ENCODE assay signal across 1 cellular context in the genomic region with DNA sequence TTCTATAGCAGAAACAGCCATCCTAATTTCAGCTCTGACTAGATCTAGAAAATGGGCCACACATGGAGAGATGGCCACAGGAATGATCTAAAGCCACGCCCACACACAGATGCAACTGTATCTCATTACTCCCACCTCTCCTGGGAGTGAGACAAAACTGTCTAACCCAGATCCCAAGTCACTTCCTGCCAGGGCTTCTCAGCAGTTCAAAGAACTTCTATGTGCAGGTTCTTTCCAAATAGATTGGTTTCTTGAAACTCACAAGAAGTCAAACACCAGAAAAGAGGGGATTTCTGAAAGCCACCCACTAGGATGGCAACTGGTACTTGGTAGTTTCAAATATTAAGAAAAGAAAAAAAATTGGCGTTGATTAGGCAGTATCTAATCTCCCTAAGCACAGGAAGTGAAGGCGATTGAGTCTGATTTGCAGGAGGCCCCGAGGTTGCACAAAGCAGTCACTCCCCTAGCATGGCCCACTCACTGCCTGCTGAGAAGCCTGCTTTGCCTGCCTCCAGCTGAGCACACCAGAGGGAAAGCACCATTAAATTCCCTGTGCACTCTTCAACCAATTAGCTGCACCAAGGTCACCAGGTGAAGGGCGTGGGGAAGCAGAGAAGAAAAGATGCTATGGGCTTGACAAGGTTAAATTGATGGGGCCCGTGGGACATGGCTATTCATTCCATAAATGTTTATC.
TF ChIP-seq lines count a peak whose summit lies in the region.

No MANE protein-coding gene starts in this region.

TF ChIP-seq in K562, 482 proteins besides CTCF, POLR2A, EP300 and RAD21 (continued from another document and continues in another):
- TF ChIP-seq, protein P1, sequence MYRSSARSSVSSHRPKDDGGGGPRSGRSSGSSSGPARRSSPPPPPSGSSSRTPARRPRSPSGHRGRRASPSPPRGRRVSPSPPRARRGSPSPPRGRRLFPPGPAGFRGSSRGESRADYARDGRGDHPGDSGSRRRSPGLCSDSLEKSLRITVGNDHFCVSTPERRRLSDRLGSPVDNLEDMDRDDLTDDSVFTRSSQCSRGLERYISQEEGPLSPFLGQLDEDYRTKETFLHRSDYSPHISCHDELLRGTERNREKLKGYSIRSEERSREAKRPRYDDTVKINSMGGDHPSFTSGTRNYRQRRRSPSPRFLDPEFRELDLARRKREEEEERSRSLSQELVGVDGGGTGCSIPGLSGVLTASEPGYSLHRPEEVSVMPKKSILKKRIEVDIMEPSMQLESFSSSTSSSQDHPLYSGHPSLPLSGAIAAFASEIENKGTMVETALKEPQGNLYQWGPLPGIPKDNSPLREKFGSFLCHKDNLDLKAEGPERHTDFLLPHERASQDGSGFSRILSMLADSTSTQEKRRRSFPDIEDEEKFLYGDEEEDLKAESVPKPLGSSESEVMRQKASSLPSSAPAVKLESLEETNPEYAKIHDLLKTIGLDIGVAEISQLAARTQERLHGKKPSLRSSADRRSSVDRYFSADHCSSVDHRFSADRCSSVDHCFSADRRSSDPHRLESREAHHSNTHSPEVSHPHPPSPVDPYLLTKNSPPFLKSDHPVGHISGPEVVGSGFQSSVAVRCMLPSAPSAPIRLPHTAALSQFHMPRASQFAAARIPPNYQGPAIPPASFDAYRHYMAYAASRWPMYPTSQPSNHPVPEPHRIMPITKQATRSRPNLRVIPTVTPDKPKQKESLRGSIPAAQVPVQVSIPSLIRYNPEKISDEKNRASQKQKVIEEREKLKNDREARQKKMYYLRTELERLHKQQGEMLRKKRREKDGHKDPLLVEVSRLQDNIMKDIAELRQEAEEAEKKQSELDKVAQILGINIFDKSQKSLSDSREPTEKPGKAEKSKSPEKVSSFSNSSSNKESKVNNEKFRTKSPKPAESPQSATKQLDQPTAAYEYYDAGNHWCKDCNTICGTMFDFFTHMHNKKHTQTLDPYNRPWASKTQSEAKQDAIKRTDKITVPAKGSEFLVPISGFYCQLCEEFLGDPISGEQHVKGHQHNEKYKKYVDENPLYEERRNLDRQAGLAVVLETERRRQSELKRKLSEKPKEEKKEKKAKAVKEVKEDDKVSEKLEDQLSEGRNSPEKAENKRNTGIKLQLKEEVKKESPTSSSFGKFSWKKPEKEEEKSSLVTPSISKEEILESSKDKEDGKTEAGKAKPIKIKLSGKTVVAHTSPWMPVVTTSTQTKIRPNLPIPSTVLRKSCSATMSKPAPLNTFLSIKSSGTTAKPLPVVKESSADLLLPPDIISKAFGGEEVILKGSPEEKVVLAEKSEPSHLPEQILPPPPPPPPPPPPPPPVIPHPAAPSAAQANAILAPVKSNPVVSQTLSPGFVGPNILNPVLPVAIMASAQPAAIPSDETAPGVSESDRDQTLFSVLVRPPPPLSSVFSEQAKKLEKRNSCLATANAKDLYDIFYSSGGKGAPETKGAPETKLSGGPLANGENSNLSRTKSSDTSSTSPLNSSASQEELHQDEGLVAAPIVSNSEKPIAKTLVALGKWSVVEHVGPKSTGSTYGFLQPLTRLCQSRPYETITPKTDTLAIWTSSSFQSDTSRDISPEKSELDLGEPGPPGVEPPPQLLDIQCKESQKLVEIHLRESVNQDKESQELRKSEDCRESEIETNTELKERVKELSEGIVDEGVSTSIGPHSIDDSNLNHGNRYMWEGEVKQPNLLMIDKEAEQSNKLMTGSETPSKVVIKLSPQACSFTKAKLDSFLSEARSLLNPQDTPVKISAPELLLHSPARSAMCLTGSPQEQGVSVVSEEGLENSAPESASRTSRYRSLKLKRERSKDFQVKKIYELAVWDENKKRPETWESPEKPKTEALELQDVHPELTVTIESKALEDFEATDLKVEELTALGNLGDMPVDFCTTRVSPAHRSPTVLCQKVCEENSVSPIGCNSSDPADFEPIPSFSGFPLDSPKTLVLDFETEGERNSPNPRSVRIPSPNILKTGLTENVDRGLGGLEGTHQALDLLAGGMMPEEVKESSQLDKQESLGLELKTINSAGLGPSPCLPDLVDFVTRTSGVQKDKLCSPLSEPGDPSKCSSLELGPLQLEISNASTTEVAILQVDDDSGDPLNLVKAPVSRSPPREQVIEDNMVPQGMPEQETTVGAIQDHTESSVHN (IDR thresholded peaks at IDR 0.05; ENCODE audit: borderline replicate concordance in 1 of 2, low read depth in 1 of 2), result no peak
- 0 out of 2 replicates have a peak, but pooled peaks have one; percentile 2 for TF ChIP-seq NFE2 (IDR thresholded peaks at IDR 0.05; ENCODE audit: low read depth)
- peak; percentile 56; the same call in 1 of the 2 replicates for TF ChIP-seq POLR2H (tag; IDR thresholded peaks at IDR 0.05; ENCODE audit: low read depth)
- 0 out of 2 replicates have a peak, but pooled peaks have one; percentile 28 for TF ChIP-seq SMARCC2 (IDR thresholded peaks at IDR 0.05; ENCODE audit: low read depth)
- no peak for TF ChIP-seq POLR2G (IDR thresholded peaks at IDR 0.05; ENCODE audit: low read depth, low read length)
- no peak for TF ChIP-seq MBD1 (CRISPR knock-in tag; IDR thresholded peaks at IDR 0.05)
- TF ChIP-seq FIP1L1 (IDR thresholded peaks at IDR 0.05; ENCODE audit: low read depth, low read length, poor library complexity, severe bottlenecking), result no peak
- TF ChIP-seq MEIS2 (IDR thresholded peaks at IDR 0.05; ENCODE audit: partially characterized antibody), result peak; percentile 6
- peak; percentile 40; the same call in 1 of the 2 replicates for TF ChIP-seq MYC (IDR thresholded peaks at IDR 0.05; ENCODE audit: low read depth, low read length)
- no peak for TF ChIP-seq MYC (CRISPR knock-in tag; IDR thresholded peaks at IDR 0.05; ENCODE audit: borderline replicate concordance, low read depth)
- peak; percentile 51 for TF ChIP-seq TAF1 (IDR thresholded peaks at IDR 0.05; ENCODE audit: control insufficient read depth, extremely low read depth, insufficient read depth, low read length, severe bottlenecking)
- TF ChIP-seq SREBF2 (CRISPR knock-in tag; IDR thresholded peaks at IDR 0.05), result no peak
- TF ChIP-seq, protein P2, sequence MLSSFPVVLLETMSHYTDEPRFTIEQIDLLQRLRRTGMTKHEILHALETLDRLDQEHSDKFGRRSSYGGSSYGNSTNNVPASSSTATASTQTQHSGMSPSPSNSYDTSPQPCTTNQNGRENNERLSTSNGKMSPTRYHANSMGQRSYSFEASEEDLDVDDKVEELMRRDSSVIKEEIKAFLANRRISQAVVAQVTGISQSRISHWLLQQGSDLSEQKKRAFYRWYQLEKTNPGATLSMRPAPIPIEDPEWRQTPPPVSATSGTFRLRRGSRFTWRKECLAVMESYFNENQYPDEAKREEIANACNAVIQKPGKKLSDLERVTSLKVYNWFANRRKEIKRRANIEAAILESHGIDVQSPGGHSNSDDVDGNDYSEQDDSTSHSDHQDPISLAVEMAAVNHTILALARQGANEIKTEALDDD (IDR thresholded peaks at IDR 0.05), result 0 out of 2 replicates have a peak, but pooled peaks have one; percentile 53
- no peak for TF ChIP-seq DEAF1 (CRISPR knock-in tag; IDR thresholded peaks at IDR 0.05)
- TF ChIP-seq NCOA1 (IDR thresholded peaks at IDR 0.05; ENCODE audit: low read depth), result no peak
- TF ChIP-seq CTBP1 (IDR thresholded peaks at IDR 0.05; ENCODE audit: borderline replicate concordance), result peak; percentile 44; the same call in 1 of the 2 replicates
- peak; percentile 40 for TF ChIP-seq EP400 (IDR thresholded peaks at IDR 0.05)
- TF ChIP-seq DPF2 (IDR thresholded peaks at IDR 0.05), result peak; percentile 86
- TF ChIP-seq DACH1 (IDR thresholded peaks at IDR 0.05; ENCODE audit: partially characterized antibody), result peak; percentile 5
- TF ChIP-seq, protein P3, sequence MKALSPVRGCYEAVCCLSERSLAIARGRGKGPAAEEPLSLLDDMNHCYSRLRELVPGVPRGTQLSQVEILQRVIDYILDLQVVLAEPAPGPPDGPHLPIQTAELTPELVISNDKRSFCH (CRISPR knock-in tag; IDR thresholded peaks at IDR 0.05), result no peak
- TF ChIP-seq, protein P3 (tag; IDR thresholded peaks at IDR 0.05), result no peak
- peak in 1 of 2 experiments; percentile 96 for TF ChIP-seq NCOA2 (IDR thresholded peaks at IDR 0.05; ENCODE audit: partially characterized antibody in 2 of 2)
- TF ChIP-seq TOE1 (IDR thresholded peaks at IDR 0.05; ENCODE audit: borderline replicate concordance), result peak; percentile 66; the same call in 1 of the 2 replicates
- TF ChIP-seq TOE1 (CRISPR knock-in tag; IDR thresholded peaks at IDR 0.05; ENCODE audit: borderline replicate concordance, low read depth), result no peak
- TF ChIP-seq NCOA4 (IDR thresholded peaks at IDR 0.05; ENCODE audit: partially characterized antibody), result no peak
- no peak for TF ChIP-seq RBM14 (IDR thresholded peaks at IDR 0.05; ENCODE audit: borderline replicate concordance, insufficient read depth, low read depth, low read length)
- peak; percentile 73 for TF ChIP-seq ELF1 (tag; IDR thresholded peaks at IDR 0.05)
- TF ChIP-seq, protein P4, sequence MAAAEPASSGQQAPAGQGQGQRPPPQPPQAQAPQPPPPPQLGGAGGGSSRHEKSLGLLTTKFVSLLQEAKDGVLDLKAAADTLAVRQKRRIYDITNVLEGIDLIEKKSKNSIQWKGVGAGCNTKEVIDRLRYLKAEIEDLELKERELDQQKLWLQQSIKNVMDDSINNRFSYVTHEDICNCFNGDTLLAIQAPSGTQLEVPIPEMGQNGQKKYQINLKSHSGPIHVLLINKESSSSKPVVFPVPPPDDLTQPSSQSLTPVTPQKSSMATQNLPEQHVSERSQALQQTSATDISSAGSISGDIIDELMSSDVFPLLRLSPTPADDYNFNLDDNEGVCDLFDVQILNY (CRISPR knock-in tag; IDR thresholded peaks at IDR 0.05), result no peak
- no peak for TF ChIP-seq GATA2 (CRISPR knock-in tag; IDR thresholded peaks at IDR 0.05)
- TF ChIP-seq MAZ (CRISPR knock-in tag; conservative IDR thresholded peaks at IDR 0.05 in 1 of 2, IDR thresholded peaks at IDR 0.05 in 1 of 2), result peak in 1 of 2 experiments; percentile 28; a peak in 1 of 4 replicates
- no peak for TF ChIP-seq MXI1 (IDR thresholded peaks at IDR 0.05; ENCODE audit: low read depth, low read length)
- no peak for TF ChIP-seq ZNF263 (CRISPR knock-in tag; IDR thresholded peaks at IDR 0.05; ENCODE audit: borderline replicate concordance)
- TF ChIP-seq TCF7L2 (IDR thresholded peaks at IDR 0.05; ENCODE audit: low read depth, low read length), result no peak
- TF ChIP-seq ELF2 (CRISPR knock-in tag; IDR thresholded peaks at IDR 0.05), result 0 out of 2 replicates have a peak, but pooled peaks have one; percentile 45
- peak in 1 of 2 experiments; percentile 31; a peak in 1 of 4 replicates for TF ChIP-seq TRIM24 (IDR thresholded peaks at IDR 0.05)
- TF ChIP-seq ARID3A (IDR thresholded peaks at IDR 0.05; ENCODE audit: borderline replicate concordance, low read depth, low read length), result 0 out of 2 replicates have a peak, but pooled peaks have one; percentile 11
- no peak for TF ChIP-seq RUNX1 (IDR thresholded peaks at IDR 0.05; ENCODE audit: low read depth)
